In the genomic region with DNA sequence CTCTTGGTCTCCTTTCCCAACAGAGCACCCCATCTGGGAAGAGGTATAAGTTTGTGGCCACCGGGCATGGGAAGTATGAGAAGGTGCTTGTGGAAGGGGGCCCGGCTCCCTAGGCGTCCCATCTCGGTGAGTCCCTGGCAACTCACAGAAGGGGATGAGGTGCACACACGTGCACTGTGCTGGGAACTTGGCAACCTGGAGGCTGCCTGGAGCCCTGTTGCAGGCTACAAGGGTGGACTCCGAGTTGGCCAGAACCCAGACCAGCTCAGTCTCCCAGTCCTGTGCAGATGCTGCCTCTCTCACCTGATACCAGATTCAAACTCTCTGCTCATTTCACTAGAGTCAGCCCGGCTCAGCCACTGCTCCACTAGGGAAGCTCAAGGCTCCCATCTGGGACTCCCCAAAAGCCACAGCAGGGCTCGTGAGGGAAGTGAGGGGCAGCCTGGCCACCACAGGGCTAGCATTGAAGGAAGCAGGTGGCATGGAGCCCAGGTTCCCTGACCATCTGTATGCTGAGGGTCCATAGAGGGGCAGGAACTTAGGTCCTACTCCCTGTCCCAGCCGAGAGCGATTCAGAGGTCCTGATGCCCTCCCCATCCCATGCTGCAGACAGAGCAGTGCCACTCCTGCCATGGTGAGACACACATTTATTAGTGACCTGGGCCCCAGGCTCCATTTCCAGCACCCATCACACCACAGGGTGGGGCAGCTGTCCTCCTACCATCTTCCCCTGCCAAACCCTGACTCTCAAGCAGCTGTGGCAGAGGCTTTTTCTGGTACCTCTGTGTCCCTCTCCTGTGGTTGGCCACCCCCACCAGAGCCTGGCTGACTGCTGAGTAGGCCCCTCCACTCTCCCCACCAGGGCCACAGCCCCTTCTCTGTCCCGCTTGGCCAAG, we compare ENCODE assay signal across 19 cellular contexts. TPM values are rescaled to one million over a fixed set of nuclear protein-coding genes. Genes with fewer than 3 reads are reported as not detected.
DNase-seq lines count a peak whose midpoint lies in the region; ATAC-seq and TF ChIP-seq lines count a peak whose summit lies in the region.
"Had no signal": no experiment of that assay in that cellular context is flagged by ENCODE, and none has a peak within 500 bp of the region (broad histone marks: within the 10 kb centered on the region; RNA-seq: fewer than 3 reads in every experiment).

No MANE protein-coding gene starts in this region.

- no peaks in the 10 kb centered on the region for H3K27me3 Mint-ChIP-seq in activated CD8-positive, alpha-beta T cell treated with anti-CD3 and anti-CD28 coated beads for 36 hours
- peaks cover 9% of the 10 kb centered on the region for H3K27me3 Mint-ChIP-seq in nephron progenitor cell (ENCODE audit: low read depth, poor library complexity)

- H3K4me1 Mint-ChIP-seq in activated CD8-positive, alpha-beta T cell treated with anti-CD3 and anti-CD28 coated beads for 36 hours (ENCODE audit: low read depth), result peaks cover 29% of the 10 kb centered on the region
- peaks cover 12% of the 10 kb centered on the region for H3K4me1 Mint-ChIP-seq in nephron progenitor cell

- ATAC-seq in activated CD8-positive, alpha-beta T cell treated with anti-CD3 and anti-CD28 coated beads for 36 hours, result no peak
- ATAC-seq in HG02840 (IDR thresholded peaks at IDR 0.05; ENCODE audit: low FRiP score, unreplicated experiment), result no peak

- no peak overlapping the region for H3K4me3 ChIP-seq in left ventricle myocardium inferior
- H3K4me3 ChIP-seq in vagina, result no peak overlapping the region

- no peak for TF ChIP-seq POLR2A in vagina (IDR thresholded peaks at IDR 0.05)

- H3K27ac ChIP-seq in left ventricle myocardium inferior (replicated peaks) (peak overlapping the region; percentile 33), vagina (peak overlapping the region; percentile 64), caudate nucleus (ENCODE audit: low read depth, low read length) (no peak overlapping the region)

- H3K27ac Mint-ChIP-seq in activated CD8-positive, alpha-beta T cell treated with anti-CD3 and anti-CD28 coated beads for 36 hours, result peak overlapping the region; percentile 86
- H3K27ac Mint-ChIP-seq in nephron progenitor cell, result no peak overlapping the region

- H3K27me3 ChIP-seq in left ventricle myocardium inferior (ENCODE audit: low read depth), result no peaks in the 10 kb centered on the region
- H3K27me3 ChIP-seq in vagina, result no peaks in the 10 kb centered on the region

- H3K36me3 ChIP-seq in left ventricle myocardium inferior (peaks cover 31% of the 10 kb centered on the region), vagina (peaks cover 0 to 40% of the 10 kb centered on the region in 2 donors)

- TF ChIP-seq CTCF in left ventricle myocardium inferior (IDR thresholded peaks at IDR 0.05; ENCODE audit: borderline replicate concordance), result no peak
- TF ChIP-seq CTCF in activated CD8-positive, alpha-beta T cell treated with anti-CD3 and anti-CD28 coated beads for 36 hours (IDR thresholded peaks at IDR 0.05), result no peak
- TF ChIP-seq CTCF in vagina (IDR thresholded peaks at IDR 0.05), result no peak
- TF ChIP-seq CTCF in nephron progenitor cell (IDR thresholded peaks at IDR 0.05), result no peak

- H3K4me1 ChIP-seq in left ventricle myocardium inferior, result peaks cover 33% of the 10 kb centered on the region
- H3K4me1 ChIP-seq in vagina, result peaks cover 30% of the 10 kb centered on the region

- H3K36me3 Mint-ChIP-seq in activated CD8-positive, alpha-beta T cell treated with anti-CD3 and anti-CD28 coated beads for 36 hours (ENCODE audit: low read depth), result peaks cover 41% of the 10 kb centered on the region
- H3K36me3 Mint-ChIP-seq in nephron progenitor cell (ENCODE audit: low read depth), result no peaks in the 10 kb centered on the region

- H3K4me3 Mint-ChIP-seq in activated CD8-positive, alpha-beta T cell treated with anti-CD3 and anti-CD28 coated beads for 36 hours, result peak overlapping the region; percentile 83
- no peak overlapping the region for H3K4me3 Mint-ChIP-seq in nephron progenitor cell

- POLR2A ChIA-PET in activated CD8-positive, alpha-beta T cell treated with anti-CD3 and anti-CD28 coated beads for 36 hours (lab: Charles Lee), result interaction anchor here (1.0 to 5.7 kb wide), 5 partner anchors 18 to 51 kb away, joined by 3 to 81 read pairs (median 6); a partner anchor contains a TSS

- CTCF ChIA-PET in activated CD8-positive, alpha-beta T cell treated with anti-CD3 and anti-CD28 coated beads for 36 hours (lab: Charles Lee), result interaction anchor here (1.2 to 1.4 kb wide), 3 partner anchors 49 to 263 kb away, joined by 3 read pairs; a partner anchor contains a TSS

- DNase-seq in left ventricle myocardium inferior, result no peak
- no peak for DNase-seq in cardiac septum (ENCODE audit: low spot score)
- DNase-seq in activated CD8-positive, alpha-beta T cell treated with anti-CD3 and anti-CD28 coated beads for 36 hours, result no peak
- peak; percentile 91 for DNase-seq in myocyte (ENCODE audit: low read depth)
- DNase-seq in vagina (ENCODE audit: extremely low spot score in 2 of 2), result no peak
- DNase-seq in caudate nucleus (lab: John Stamatoyannopoulos, UW), result no peak
- no peak for DNase-seq in nephron progenitor cell
- DNase-seq: activated CD4-positive, alpha-beta T cell treated with anti-CD3 and anti-CD28 coated beads for 48 hours; C1 segment of cervical spinal cord; cerebellar nuclear complex; NCI-H1092 treated with DMSO at 0.1 percent for 48 hours; NCI-H2171 treated with DMSO at 0.1 percent for 48 hours; occipital lobe; small intestine; stimulated activated naive CD4-positive, alpha-beta T cell treated with Interleukin-2 at 50 U/mL for 16 hours; T-helper 9 cell had no signal

- peaks cover 3% of the 10 kb centered on the region for H3K9me3 Mint-ChIP-seq in activated CD8-positive, alpha-beta T cell treated with anti-CD3 and anti-CD28 coated beads for 36 hours
- no peaks in the 10 kb centered on the region for H3K9me3 Mint-ChIP-seq in nephron progenitor cell

- intact Hi-C loops in left ventricle myocardium inferior (cut with micrococcal nuclease) (no loop called here), cardiac septum (cut with DNase I) (no loop called here), vagina (cut with DNase I) (no loop called here)
- intact Hi-C loops in activated CD8-positive, alpha-beta T cell treated with anti-CD3 and anti-CD28 coated beads for 36 hours (cut with micrococcal nuclease), result loop anchor here (10.0 kb wide), 1 partner anchor 267 kb away; no protein-coding TSS in a partner anchor

- H3K9me3 ChIP-seq in left ventricle myocardium inferior (replicated peaks) (no peaks in the 10 kb centered on the region), vagina (no peaks in the 10 kb centered on the region)

RNA-seq across cellular contexts. Expression of a gene that starts 4.0 kb away (rescaled TPM):
- total RNA-seq in left ventricle myocardium inferior, result 2.4 TPM
- total RNA-seq in cardiac septum, result 0.75 TPM
- total RNA-seq in activated CD8-positive, alpha-beta T cell treated with anti-CD3 and anti-CD28 coated beads for 36 hours, result under 1 TPM; 0.16 to 0.20 TPM
- 1.4 and 3.9 TPM in 2 replicates for total RNA-seq in myocyte
- polyA plus RNA-seq in myocyte (2012), result 5.2 TPM
- not detected for total RNA-seq in vagina
- total RNA-seq: endothelial cell of umbilical vein, H7, occipital lobe had no signal
- polyA plus RNA-seq: endothelial cell of umbilical vein had no signal

RNA-seq across cellular contexts. Expression of a gene that starts 31.8 kb away (rescaled TPM):
- 30.7 TPM for total RNA-seq in left ventricle myocardium inferior
- total RNA-seq in cardiac septum, result 41.5 TPM
- 1 to 10 TPM; 4.9 to 5.4 TPM for total RNA-seq in activated CD8-positive, alpha-beta T cell treated with anti-CD3 and anti-CD28 coated beads for 36 hours
- 1,570 and 2,000 TPM in 2 replicates for total RNA-seq in myocyte
- polyA plus RNA-seq in myocyte (2012), result 496 TPM
- total RNA-seq in vagina, result 20.4 TPM
- total RNA-seq: endothelial cell of umbilical vein, H7 had no signal
- polyA plus RNA-seq: endothelial cell of umbilical vein had no signal

RNA-seq across cellular contexts. Expression of a gene that starts 34.8 kb away (rescaled TPM):
- 19.7 TPM for total RNA-seq in left ventricle myocardium inferior
- total RNA-seq in cardiac septum, result 35.1 TPM
- total RNA-seq in activated CD8-positive, alpha-beta T cell treated with anti-CD3 and anti-CD28 coated beads for 36 hours, result 100 to 1,000 TPM; 247 to 251 TPM
- total RNA-seq in myocyte, result 407 and 468 TPM in 2 replicates
- 192 TPM for polyA plus RNA-seq in myocyte (2012)
- 32.7 TPM for total RNA-seq in vagina
- total RNA-seq: endothelial cell of umbilical vein had no signal
- polyA plus RNA-seq: endothelial cell of umbilical vein had no signal

RNA-seq across cellular contexts. Expression of a gene that starts 48.9 kb away (rescaled TPM):
- total RNA-seq in left ventricle myocardium inferior (not detected), cardiac septum (0.78 TPM), myocyte (429 and 432 TPM in 2 replicates), vagina (not detected)
- under 1 TPM in 1 of 2 experiments, not detected in 1; 0.92 TPM for total RNA-seq in activated CD8-positive, alpha-beta T cell treated with anti-CD3 and anti-CD28 coated beads for 36 hours
- 153 TPM for polyA plus RNA-seq in myocyte (2012)
- total RNA-seq: endothelial cell of umbilical vein, H7 had no signal
- polyA plus RNA-seq: endothelial cell of umbilical vein had no signal

RNA-seq across cellular contexts. Expression of a gene that starts 52.9 kb away (rescaled TPM):
- total RNA-seq in left ventricle myocardium inferior (not detected), cardiac septum (not detected), myocyte (0.59 and 2.8 TPM in 2 replicates), vagina (1.2 TPM)
- total RNA-seq in activated CD8-positive, alpha-beta T cell treated with anti-CD3 and anti-CD28 coated beads for 36 hours, result not detected
- 5.5 TPM for polyA plus RNA-seq in myocyte (2012)
- total RNA-seq: endothelial cell of umbilical vein, H7, occipital lobe had no signal
- polyA plus RNA-seq: endothelial cell of umbilical vein had no signal

Comparison
In these comparisons a context has a peak if more than half of its experiments do, and no peak if none do; other contexts are left out.
1. RNA of a gene that starts 31.8 kb away (total RNA-seq): 1,570 to 2,000 TPM in myocyte; 41.5 TPM in cardiac septum (single experiment), 30.7 TPM in left ventricle myocardium inferior (single experiment), 20.4 TPM in vagina (single experiment) and 4.9 to 5.4 TPM in activated CD8-positive, alpha-beta T cell treated with anti-CD3 and anti-CD28 coated beads for 36 hours; every median in the first group is over 10 times any median in the second.